1 cellular context compared by ENCODE assay signal in the genomic region with DNA sequence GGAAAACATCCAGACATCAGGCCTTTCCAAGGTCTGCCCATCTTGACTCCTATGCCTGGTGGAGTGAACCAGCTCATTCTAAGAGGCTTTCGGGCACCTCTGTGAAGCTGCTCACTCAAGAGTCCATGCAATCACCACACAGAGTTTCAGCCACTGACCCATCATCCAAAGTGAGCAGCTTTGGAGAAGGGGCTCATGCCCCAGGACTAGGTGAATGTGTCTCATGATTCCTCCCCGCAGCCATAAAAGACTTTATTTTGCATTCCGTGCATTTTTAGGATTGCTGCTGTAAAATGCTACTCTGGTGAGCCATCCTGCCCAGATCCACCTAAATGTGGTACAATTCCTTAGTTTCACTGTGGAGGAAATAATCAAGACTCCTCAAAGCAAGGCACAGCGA.
TF ChIP-seq lines count a peak whose summit lies in the region.

No MANE protein-coding gene starts in this region.

TF ChIP-seq in WTC11, 78 proteins besides CTCF, POLR2A, EP300 and RAD21 (continued from another document):
- TF ChIP-seq, protein P1, sequence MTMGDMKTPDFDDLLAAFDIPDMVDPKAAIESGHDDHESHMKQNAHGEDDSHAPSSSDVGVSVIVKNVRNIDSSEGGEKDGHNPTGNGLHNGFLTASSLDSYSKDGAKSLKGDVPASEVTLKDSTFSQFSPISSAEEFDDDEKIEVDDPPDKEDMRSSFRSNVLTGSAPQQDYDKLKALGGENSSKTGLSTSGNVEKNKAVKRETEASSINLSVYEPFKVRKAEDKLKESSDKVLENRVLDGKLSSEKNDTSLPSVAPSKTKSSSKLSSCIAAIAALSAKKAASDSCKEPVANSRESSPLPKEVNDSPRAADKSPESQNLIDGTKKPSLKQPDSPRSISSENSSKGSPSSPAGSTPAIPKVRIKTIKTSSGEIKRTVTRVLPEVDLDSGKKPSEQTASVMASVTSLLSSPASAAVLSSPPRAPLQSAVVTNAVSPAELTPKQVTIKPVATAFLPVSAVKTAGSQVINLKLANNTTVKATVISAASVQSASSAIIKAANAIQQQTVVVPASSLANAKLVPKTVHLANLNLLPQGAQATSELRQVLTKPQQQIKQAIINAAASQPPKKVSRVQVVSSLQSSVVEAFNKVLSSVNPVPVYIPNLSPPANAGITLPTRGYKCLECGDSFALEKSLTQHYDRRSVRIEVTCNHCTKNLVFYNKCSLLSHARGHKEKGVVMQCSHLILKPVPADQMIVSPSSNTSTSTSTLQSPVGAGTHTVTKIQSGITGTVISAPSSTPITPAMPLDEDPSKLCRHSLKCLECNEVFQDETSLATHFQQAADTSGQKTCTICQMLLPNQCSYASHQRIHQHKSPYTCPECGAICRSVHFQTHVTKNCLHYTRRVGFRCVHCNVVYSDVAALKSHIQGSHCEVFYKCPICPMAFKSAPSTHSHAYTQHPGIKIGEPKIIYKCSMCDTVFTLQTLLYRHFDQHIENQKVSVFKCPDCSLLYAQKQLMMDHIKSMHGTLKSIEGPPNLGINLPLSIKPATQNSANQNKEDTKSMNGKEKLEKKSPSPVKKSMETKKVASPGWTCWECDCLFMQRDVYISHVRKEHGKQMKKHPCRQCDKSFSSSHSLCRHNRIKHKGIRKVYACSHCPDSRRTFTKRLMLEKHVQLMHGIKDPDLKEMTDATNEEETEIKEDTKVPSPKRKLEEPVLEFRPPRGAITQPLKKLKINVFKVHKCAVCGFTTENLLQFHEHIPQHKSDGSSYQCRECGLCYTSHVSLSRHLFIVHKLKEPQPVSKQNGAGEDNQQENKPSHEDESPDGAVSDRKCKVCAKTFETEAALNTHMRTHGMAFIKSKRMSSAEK (CRISPR knock-in tag; IDR thresholded peaks at IDR 0.05; ENCODE audit: borderline replicate concordance) = no peak
- no peak for TF ChIP-seq ZNF416 (CRISPR knock-in tag; IDR thresholded peaks at IDR 0.05)
- no peak for TF ChIP-seq HMGA2 (CRISPR knock-in tag; IDR thresholded peaks at IDR 0.05)
- TF ChIP-seq, protein P2, sequence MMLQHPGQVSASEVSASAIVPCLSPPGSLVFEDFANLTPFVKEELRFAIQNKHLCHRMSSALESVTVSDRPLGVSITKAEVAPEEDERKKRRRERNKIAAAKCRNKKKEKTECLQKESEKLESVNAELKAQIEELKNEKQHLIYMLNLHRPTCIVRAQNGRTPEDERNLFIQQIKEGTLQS (CRISPR knock-in tag; conservative IDR thresholded peaks at IDR 0.05) = no peak
TF ChIP-seq in WTC11: peak in this region for 0.
